ENCODE assay signal across 9 cellular contexts in the genomic region with DNA sequence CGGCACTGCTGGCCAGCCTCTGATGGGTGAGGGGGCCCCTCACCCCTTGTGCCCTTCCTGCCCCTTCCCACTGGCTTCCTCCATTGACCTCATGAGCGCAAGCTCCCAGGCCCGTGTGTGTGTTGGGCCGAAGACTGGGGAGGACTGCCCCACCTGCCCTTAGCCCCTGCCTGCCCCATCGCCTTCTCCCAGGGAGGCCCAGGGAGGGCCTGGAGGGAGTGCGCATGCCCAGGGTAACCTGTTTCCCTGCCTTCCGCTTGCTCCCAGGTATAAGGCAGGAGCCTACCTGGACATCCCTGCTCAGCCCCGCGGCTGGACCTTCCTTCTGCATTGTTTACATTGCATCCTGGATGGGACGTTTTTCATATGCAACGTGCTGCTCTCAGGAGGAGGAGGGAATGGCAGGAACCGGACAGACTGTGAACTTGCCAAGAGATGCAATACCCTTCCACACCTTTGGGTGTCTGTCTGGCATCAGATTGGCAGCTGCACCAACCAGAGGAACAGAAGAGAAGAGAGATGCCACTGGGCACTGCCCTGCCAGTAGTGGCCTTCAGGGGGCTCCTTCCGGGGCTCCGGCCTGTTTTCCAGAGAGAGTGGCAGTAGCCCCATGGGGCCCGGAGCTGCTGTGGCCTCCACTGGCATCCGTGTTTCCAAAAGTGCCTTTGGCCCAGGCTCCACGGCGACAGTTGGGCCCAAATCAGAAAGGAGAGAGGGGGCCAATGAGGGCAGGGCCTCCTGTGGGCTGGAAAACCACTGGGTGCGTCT.
DNase-seq lines count a peak whose midpoint lies in the region; TF ChIP-seq lines count a peak whose summit lies in the region.
"Had no signal": no experiment of that assay in that cellular context is flagged by ENCODE, and none has a peak within 500 bp of the region (broad histone marks: within the 10 kb centered on the region; RNA-seq: fewer than 3 reads in every experiment).

No MANE protein-coding gene starts in this region.

- DNase-seq in activated T-cell treated with anti-CD3 and anti-CD28 coated beads, Interleukin-2, amount 50 U/mL, for 1 hour, result peak; percentile 28
- no peak for DNase-seq in activated T-cell treated with anti-CD3 and anti-CD28 coated beads for 4 hours
- DNase-seq in RKO (ENCODE audit: low spot score), result peak; percentile 75
- DNase-seq in glomerular visceral epithelial cell (ENCODE audit: extremely low spot score), result peak; percentile 67
- no peak for DNase-seq in tibial artery
- DNase-seq in NCI-H2171 (lab: John Stamatoyannopoulos, UW), result no peak
- no peak for DNase-seq in NOMO-1 (lab: John Stamatoyannopoulos, UW; ENCODE audit: unreplicated experiment in 2 of 2)
- DNase-seq in activated gamma-delta T cell treated with Interleukin-2 at 50 U/mL for 16 hours, result no peak
- DNase-seq: activated T-cell treated with anti-CD3 and anti-CD28 coated beads, Interleukin-2, amount 50 U/mL, for 48 hours had no signal

- H3K27me3 ChIP-seq in tibial artery, result peaks cover 0 to under 1% of the 10 kb centered on the region in 2 donors

- no peaks in the 10 kb centered on the region for H3K9me3 ChIP-seq in tibial artery

- intact Hi-C loops in tibial artery (cut with DNase I; ENCODE audit: low total_unique reads), result no loop called here

- no peak overlapping the region for H3K4me3 ChIP-seq in tibial artery

- peaks cover 0 to 47% (median 26%) of the 10 kb centered on the region in 4 donors for H3K4me1 ChIP-seq in tibial artery

- peak; percentile 12 to 13 for TF ChIP-seq CTCF in tibial artery (IDR thresholded peaks at IDR 0.05)

- peak overlapping the region; percentile 56 for H3K27ac ChIP-seq in tibial artery

- no peaks in the 10 kb centered on the region for H3K36me3 ChIP-seq in tibial artery

Comparison
In these comparisons a context has a peak if more than half of its experiments do, and no peak if none do; other contexts are left out.
1. DNase-seq: peak in activated T-cell treated with anti-CD3 and anti-CD28 coated beads, Interleukin-2, amount 50 U/mL, for 1 hour (single experiment), RKO (single experiment) and glomerular visceral epithelial cell (single experiment); none in activated T-cell treated with anti-CD3 and anti-CD28 coated beads for 4 hours (single experiment), tibial artery (0 of 2), NCI-H2171 (single experiment), NOMO-1 (0 of 2) and activated gamma-delta T cell treated with Interleukin-2 at 50 U/mL for 16 hours (single experiment).